ENCODE assay signal across 9 cellular contexts in the genomic region with DNA sequence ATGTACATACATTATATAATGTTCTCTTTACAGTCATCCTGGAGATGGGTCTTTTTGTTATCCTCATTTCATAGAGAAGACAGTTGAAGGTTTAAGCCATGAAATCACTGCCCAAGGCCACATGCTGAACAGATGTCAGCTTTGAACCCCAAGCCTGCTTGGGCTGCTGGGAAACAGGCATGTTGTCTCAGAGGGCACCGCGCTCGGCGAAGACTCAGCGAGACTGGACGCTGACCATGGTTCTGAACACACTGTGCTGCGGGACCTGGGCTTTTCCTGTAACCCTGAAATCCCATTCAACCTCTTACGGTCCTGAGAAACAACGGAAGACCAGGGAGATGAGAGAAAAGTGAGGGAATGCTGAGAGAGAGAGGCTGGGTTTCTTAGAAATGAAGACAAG. TPM values are rescaled to one million over a fixed set of nuclear protein-coding genes. Genes with fewer than 3 reads are reported as not detected.
DNase-seq lines count a peak whose midpoint lies in the region; ATAC-seq and TF ChIP-seq lines count a peak whose summit lies in the region.
"Had no signal": no experiment of that assay in that cellular context is flagged by ENCODE, and none has a peak within 500 bp of the region (broad histone marks: within the 10 kb centered on the region; RNA-seq: fewer than 3 reads in every experiment).

No MANE protein-coding gene starts in this region.

- no peak overlapping the region for H3K4me3 ChIP-seq in kidney epithelial cell (ENCODE audit: low read depth, low read length)
- H3K4me3 ChIP-seq: stomach had no signal

- no peaks in the 10 kb centered on the region for H3K36me3 ChIP-seq in kidney epithelial cell (ENCODE audit: control insufficient read depth, insufficient read depth, low read length)
- H3K36me3 ChIP-seq: stomach had no signal

- H3K27me3 ChIP-seq in kidney epithelial cell (ENCODE audit: control insufficient read depth, insufficient read depth, low read length) = peaks cover 19% of the 10 kb centered on the region

- DNase-seq in A172 (ENCODE audit: low spot score) (peak; percentile 41), HuH-7 (ENCODE audit: low spot score) (peak; percentile 71), kidney epithelial cell (ENCODE audit: low read depth) (peak; percentile 23), NCI-H226 (no peak), NCI-H1694 (lab: John Stamatoyannopoulos, UW) (no peak)
- DNase-seq in activated naive CD4-positive, alpha-beta T cell treated with Interleukin-2 at 50 U/mL for 16 hours = peak; percentile 33
- DNase-seq: stomach had no signal

- TF ChIP-seq CTCF in kidney epithelial cell (IDR thresholded peaks at IDR 0.05; ENCODE audit: insufficient read depth, low read length, poor library complexity, severe bottlenecking) = no peak

- ATAC-seq in HG03378 (IDR thresholded peaks at IDR 0.05; ENCODE audit: unreplicated experiment) = no peak
- no peak for ATAC-seq in GM21528 (IDR thresholded peaks at IDR 0.05; ENCODE audit: low FRiP score, unreplicated experiment)

RNA-seq across cellular contexts. Expression of gene LRFN3, which starts 27.3 kb away (rescaled TPM):
- total RNA-seq in A172 (2014; rRNA removed; shearing (Covaris generic)) = 4.6 and 8.2 TPM in 2 replicates
- 14.4 and 24.8 TPM in 2 replicates for total RNA-seq in kidney epithelial cell

RNA-seq across cellular contexts. Expression of gene SDHAF1, which starts 31.5 kb away (rescaled TPM):
- 20.4 and 24.6 TPM in 2 replicates for total RNA-seq in A172 (2014; rRNA removed; shearing (Covaris generic))
- total RNA-seq in kidney epithelial cell = 47.4 and 49.5 TPM in 2 replicates

RNA-seq across cellular contexts. Expression of gene SYNE4, which starts 45.1 kb away (rescaled TPM):
- total RNA-seq in A172 (2014; rRNA removed; shearing (Covaris generic)) = 0.12 and 0.29 TPM in 2 replicates
- total RNA-seq in kidney epithelial cell = 8.6 and 11.5 TPM in 2 replicates

RNA-seq across cellular contexts. Expression of gene ALKBH6, which starts 50.5 kb away (rescaled TPM):
- total RNA-seq in A172 (2014; rRNA removed; shearing (Covaris generic)) = 38.3 and 43.4 TPM in 2 replicates
- total RNA-seq in kidney epithelial cell = 17.5 and 22.4 TPM in 2 replicates

RNA-seq across cellular contexts. Expression of gene TYROBP, which starts 55.4 kb away (rescaled TPM):
- total RNA-seq in A172 (2014; rRNA removed; shearing (Covaris generic)) = not detected in 2 replicates
- 1.1 TPM in 1 of 2 replicates, not detected in the other for total RNA-seq in kidney epithelial cell

Comparison
In these comparisons a context has a peak if more than half of its experiments do, and no peak if none do; other contexts are left out.
1. DNase-seq: peak in A172 (single experiment), HuH-7 (single experiment), activated naive CD4-positive, alpha-beta T cell treated with Interleukin-2 at 50 U/mL for 16 hours (single experiment) and kidney epithelial cell (single experiment); none in NCI-H226 (single experiment) and NCI-H1694 (single experiment).